Comparison of ENCODE assay signal across 13 cellular contexts in the genomic region with DNA sequence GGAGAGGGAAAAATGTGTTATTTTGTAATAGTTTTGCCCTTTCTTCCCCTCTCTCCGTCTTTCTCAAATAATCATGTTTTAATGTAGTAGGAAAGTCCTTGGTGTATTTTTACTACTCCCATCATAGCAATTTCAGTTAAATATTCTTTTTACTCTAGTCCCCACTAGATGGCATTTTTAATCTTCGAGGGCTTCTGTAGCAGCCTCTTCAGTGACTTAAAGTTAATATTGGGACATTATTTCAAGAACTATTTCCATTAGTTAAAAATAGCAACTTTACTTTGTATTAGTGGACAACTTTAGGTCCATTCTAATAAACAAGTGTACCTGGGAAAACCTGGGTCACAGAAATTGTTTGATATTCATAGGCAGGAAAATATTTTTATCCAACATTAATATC. TPM values are rescaled to one million over a fixed set of nuclear protein-coding genes. Genes with fewer than 3 reads are reported as not detected.
A peak's percentile ranks its signal among the peaks of the same experiment; 100 is the strongest.
DNase-seq lines count a peak whose midpoint lies in the region; ATAC-seq and TF ChIP-seq lines count a peak whose summit lies in the region.
"Had no signal": no experiment of that assay in that cellular context is flagged by ENCODE, and none has a peak within 500 bp of the region (broad histone marks: within the 10 kb centered on the region; RNA-seq: fewer than 3 reads in every experiment).

No MANE protein-coding gene starts in this region.

- in situ Hi-C loops in astrocyte of the spinal cord (cut with HindIII; ENCODE audit: low sequenced_read_pairs), result no loop called here

- peak; percentile 51 for TF ChIP-seq CTCF in Loucy (conservative IDR thresholded peaks at IDR 0.05; ENCODE audit: low read length)
- peak; percentile 19 for TF ChIP-seq CTCF in astrocyte of the spinal cord (IDR thresholded peaks at IDR 0.05; ENCODE audit: low read depth, low read length)
- no peak for TF ChIP-seq CTCF in esophagus muscularis mucosa (IDR thresholded peaks at IDR 0.05)

- no peak for TF ChIP-seq POLR2A in esophagus muscularis mucosa (IDR thresholded peaks at IDR 0.05; ENCODE audit: low read depth)

- H3K27ac ChIP-seq in esophagus muscularis mucosa (replicated peaks in 1 of 4), result no peak overlapping the region
- H3K27ac ChIP-seq: gastrocnemius medialis had no signal

- H3F3A ChIP-seq in Loucy (ENCODE audit: low read depth), result no peaks in the 10 kb centered on the region

- H3K4me3 ChIP-seq in Loucy (ENCODE audit: low read length, poor library complexity, severe bottlenecking), result no peak overlapping the region
- H3K4me3 ChIP-seq in astrocyte of the spinal cord (ENCODE audit: low read depth, low read length), result no peak overlapping the region
- H3K4me3 ChIP-seq in esophagus muscularis mucosa, result no peak overlapping the region
- H3K4me3 ChIP-seq: gastrocnemius medialis, GM12878 had no signal

- WGBS in esophagus muscularis mucosa, result 50% methylated on average over 2 of the region's 2 CpGs

- no peaks in the 10 kb centered on the region for H3K27me3 ChIP-seq in Loucy (ENCODE audit: insufficient read depth, low read length, poor library complexity, severe bottlenecking)
- H3K27me3 ChIP-seq in esophagus muscularis mucosa, result no peaks in the 10 kb centered on the region
- H3K27me3 ChIP-seq: gastrocnemius medialis had no signal

- peaks cover 83% of the 10 kb centered on the region; the same call in 1 of the 2 replicates for H3K36me3 ChIP-seq in Loucy (ENCODE audit: insufficient read depth, low read length)
- H3K36me3 ChIP-seq in esophagus muscularis mucosa, result peaks cover 73 to 100% (median 86%) of the 10 kb centered on the region in 4 donors

- H3K9me3 ChIP-seq in Loucy (ENCODE audit: insufficient read depth, low read depth, low read length) (no peaks in the 10 kb centered on the region), esophagus muscularis mucosa (no peaks in the 10 kb centered on the region)
- H3K9me3 ChIP-seq: gastrocnemius medialis had no signal

- H3K27me3 Mint-ChIP-seq in activated naive CD8-positive, alpha-beta T cell treated with anti-CD3 and anti-CD28 coated beads, Interleukin-2, amount 50 U/mL, for 24 hours, result no peaks in the 10 kb centered on the region
- H3K27me3 Mint-ChIP-seq: stimulated activated memory B cell treated with anti-CD40 and anti-IgM and Interleukin-4, amounts not matched to agents 10 μg/mL and 1 μg/mL and 100 μg/mL, for 72 hours had no signal

- H3K4me2 ChIP-seq in Loucy (ENCODE audit: low read depth, low read length, poor library complexity, severe bottlenecking), result no peak overlapping the region

- H2AFZ ChIP-seq in Loucy (ENCODE audit: low read length), result no peak overlapping the region

- no peaks in the 10 kb centered on the region for H3K9me3 Mint-ChIP-seq in activated naive CD8-positive, alpha-beta T cell treated with anti-CD3 and anti-CD28 coated beads, Interleukin-2, amount 50 U/mL, for 24 hours
- H3K9me3 Mint-ChIP-seq: stimulated activated memory B cell treated with anti-CD40 and anti-IgM and Interleukin-4, amounts not matched to agents 10 μg/mL and 1 μg/mL and 100 μg/mL, for 72 hours had no signal

- H3K9ac ChIP-seq in Loucy (ENCODE audit: low read depth, low read length, poor library complexity, severe bottlenecking), result no peak overlapping the region

- H3K27ac Mint-ChIP-seq in activated naive CD8-positive, alpha-beta T cell treated with anti-CD3 and anti-CD28 coated beads, Interleukin-2, amount 50 U/mL, for 24 hours, result no peak overlapping the region
- H3K27ac Mint-ChIP-seq: stimulated activated memory B cell treated with anti-CD40 and anti-IgM and Interleukin-4, amounts not matched to agents 10 μg/mL and 1 μg/mL and 100 μg/mL, for 72 hours had no signal

- H4K20me1 ChIP-seq in Loucy (ENCODE audit: insufficient read depth, low read length, poor library complexity, severe bottlenecking), result no peaks in the 10 kb centered on the region

- H3K36me3 Mint-ChIP-seq in activated naive CD8-positive, alpha-beta T cell treated with anti-CD3 and anti-CD28 coated beads, Interleukin-2, amount 50 U/mL, for 24 hours (ENCODE audit: low read depth), result peaks cover 74% of the 10 kb centered on the region

- H3K4me1 Mint-ChIP-seq in activated naive CD8-positive, alpha-beta T cell treated with anti-CD3 and anti-CD28 coated beads, Interleukin-2, amount 50 U/mL, for 24 hours, result no peaks in the 10 kb centered on the region
- H3K4me1 Mint-ChIP-seq: stimulated activated memory B cell treated with anti-CD40 and anti-IgM and Interleukin-4, amounts not matched to agents 10 μg/mL and 1 μg/mL and 100 μg/mL, for 72 hours had no signal

- intact Hi-C loops in esophagus muscularis mucosa (cut with DNase I), result no loop called here

- no peaks in the 10 kb centered on the region for H3K79me2 ChIP-seq in Loucy (ENCODE audit: insufficient read depth, low read length)

- DNase-seq in DMS114 treated with DMSO at 0.1 percent for 48 hours (lab: John Stamatoyannopoulos, UW; ENCODE audit: unreplicated experiment), result peak; percentile 13
- DNase-seq in astrocyte of the spinal cord (ENCODE audit: low read depth, low spot score), result peak; percentile 17
- DNase-seq in medulla oblongata (ENCODE audit: extremely low spot score), result peak; percentile 7
- DNase-seq in esophagus muscularis mucosa (ENCODE audit: extremely low spot score), result no peak
- no peak for DNase-seq in activated naive CD8-positive, alpha-beta T cell treated with anti-CD3 and anti-CD28 coated beads, Interleukin-2, amount 50 U/mL, for 24 hours
- DNase-seq in UCSD-AML1 (lab: John Stamatoyannopoulos, UW; ENCODE audit: unreplicated experiment), result no peak
- DNase-seq in COLO829 (ENCODE audit: low spot score), result no peak
- DNase-seq: gastrocnemius medialis, occipital lobe had no signal

- no peak for TF ChIP-seq EP300 in esophagus muscularis mucosa (IDR thresholded peaks at IDR 0.05)

- ATAC-seq in activated naive CD8-positive, alpha-beta T cell treated with anti-CD3 and anti-CD28 coated beads, Interleukin-2, amount 50 U/mL, for 24 hours, result no peak
- ATAC-seq: gastrocnemius medialis; GM12878; stimulated activated memory B cell treated with anti-CD40 and anti-IgM and Interleukin-4, amounts not matched to agents 10 μg/mL and 1 μg/mL and 100 μg/mL, for 72 hours had no signal

- H3K9me2 ChIP-seq in Loucy (replicated peaks; ENCODE audit: low read depth, low read length), result no peaks in the 10 kb centered on the region

- no peak overlapping the region for H3K4me3 Mint-ChIP-seq in activated naive CD8-positive, alpha-beta T cell treated with anti-CD3 and anti-CD28 coated beads, Interleukin-2, amount 50 U/mL, for 24 hours
- H3K4me3 Mint-ChIP-seq: stimulated activated memory B cell treated with anti-CD40 and anti-IgM and Interleukin-4, amounts not matched to agents 10 μg/mL and 1 μg/mL and 100 μg/mL, for 72 hours had no signal

- no peaks in the 10 kb centered on the region for H3K4me1 ChIP-seq in Loucy (ENCODE audit: insufficient read depth, low read length, poor library complexity, severe bottlenecking)
- no peaks in the 10 kb centered on the region for H3K4me1 ChIP-seq in esophagus muscularis mucosa
- H3K4me1 ChIP-seq: gastrocnemius medialis had no signal

RNA-seq across cellular contexts. Expression of a gene that starts 23.0 kb away (rescaled TPM):
- 10 to 100 TPM in 3 of 4 donors, 1 to 10 TPM in 1; 9.9 to 17.4 (median 13.3) TPM for total RNA-seq in esophagus muscularis mucosa

RNA-seq across cellular contexts. Expression of a gene that starts 33.2 kb away (rescaled TPM):
- total RNA-seq in esophagus muscularis mucosa, result not detected
- total RNA-seq: gastrocnemius medialis, GM12878, occipital lobe had no signal

RNA-seq across cellular contexts. Expression of a gene that starts 59.5 kb away (rescaled TPM):
- not detected for total RNA-seq in esophagus muscularis mucosa
- total RNA-seq: cerebellum, gastrocnemius medialis, GM12878, occipital lobe had no signal

Comparison
In these comparisons a context has a peak if more than half of its experiments do, and no peak if none do; other contexts are left out.
1. DNase-seq: peak in DMS114 treated with DMSO at 0.1 percent for 48 hours (single experiment), astrocyte of the spinal cord (single experiment) and medulla oblongata (single experiment); none in esophagus muscularis mucosa (single experiment), activated naive CD8-positive, alpha-beta T cell treated with anti-CD3 and anti-CD28 coated beads, Interleukin-2, amount 50 U/mL, for 24 hours (single experiment), UCSD-AML1 (single experiment) and COLO829 (single experiment).
2. CTCF ChIP-seq: peak in Loucy (single experiment) and astrocyte of the spinal cord (single experiment); none in esophagus muscularis mucosa (0 of 3).